In genomic region chr2:175414872-175415487, GRCh38 we compare ENCODE assay signal across 8 cellular contexts.
A peak's percentile ranks its signal among the peaks of the same experiment; 100 is the strongest.
DNase-seq lines count a peak whose midpoint lies in the region; ATAC-seq and TF ChIP-seq lines count a peak whose summit lies in the region.

No MANE protein-coding gene starts in this region.

- H3K9ac ChIP-seq in SK-N-MC (ENCODE audit: insufficient read length) = peak overlapping the region; percentile 49

- peak; percentile 40 for TF ChIP-seq CTCF in GM10248 (IDR thresholded peaks at IDR 0.05; ENCODE audit: control extremely low read depth, extremely low read depth, low read depth, missing control alignments)
- peak; percentile 68 for TF ChIP-seq CTCF in LNCAP (IDR thresholded peaks at IDR 0.05)
- no peak for TF ChIP-seq CTCF in omental fat pad (IDR thresholded peaks at IDR 0.05)

- POLR2A ChIA-PET in GM10248 (lab: Yijun Ruan, JAX) = no interaction called here

- DNase-seq in A172 (ENCODE audit: low spot score) (peak; percentile 82), GM10248 (ENCODE audit: extremely low spot score) (no peak), SK-N-MC (ENCODE audit: low read depth, low spot score) (no peak), fibroblast of peridontal ligament (ENCODE audit: extremely low read depth) (peak; percentile 40), omental fat pad (ENCODE audit: low spot score) (peak; percentile 44), T-helper 1 cell (no peak)

- ATAC-seq in omental fat pad (ENCODE audit: low FRiP score) (peak; percentile 71), HG02884 (IDR thresholded peaks at IDR 0.05; ENCODE audit: unreplicated experiment) (no peak)

- CTCF ChIA-PET in GM10248 (lab: Yijun Ruan, JAX) = interaction anchor here (0.8 to 1.6 kb wide), 6 partner anchors 12 to 275 kb away, joined by 3 to 4 read pairs (median 3); no protein-coding TSS in a partner anchor

- H3K9me3 ChIP-seq in SK-N-MC (ENCODE audit: low read depth, low read length) = no peaks in the 10 kb centered on the region

- peak overlapping the region; percentile 57 for H3K4me3 ChIP-seq in SK-N-MC

- H3K36me3 ChIP-seq in SK-N-MC (ENCODE audit: insufficient read depth, low read length) = no peaks in the 10 kb centered on the region

- peak overlapping the region; percentile 84 for H3K27ac ChIP-seq in SK-N-MC

Comparison
In these comparisons a context has a peak if more than half of its experiments do, and no peak if none do; other contexts are left out.
1. DNase-seq: peak in A172 (single experiment), fibroblast of peridontal ligament (single experiment) and omental fat pad (single experiment); none in GM10248 (single experiment), SK-N-MC (single experiment) and T-helper 1 cell (0 of 5).
2. CTCF ChIP-seq: peak in GM10248 (single experiment) and LNCAP (single experiment); none in omental fat pad (0 of 3).